ENCODE assay signal across 1 cellular context in genomic region chr9:5586391-5586802, GRCh38.
TF ChIP-seq lines count a peak whose summit lies in the region.

No MANE protein-coding gene starts in this region.

TF ChIP-seq in GM12878, 131 proteins besides CTCF, POLR2A, EP300 and RAD21 (continued from another document and continues in another):
- TF ChIP-seq ZBTB40 (IDR thresholded peaks at IDR 0.05; ENCODE audit: borderline replicate concordance) (no peak), NFXL1 (IDR thresholded peaks at IDR 0.05; ENCODE audit: borderline replicate concordance) (no peak), SREBF2 (IDR thresholded peaks at IDR 0.05; ENCODE audit: low read length) (no peak), ZNF274 (IDR thresholded peaks at IDR 0.05; ENCODE audit: insufficient read depth, insufficient read length) (no peak), ZBTB33 (IDR thresholded peaks at IDR 0.05) (no peak), RBBP5 (conservative IDR thresholded peaks at IDR 0.05) (no peak), ZNF687 (IDR thresholded peaks at IDR 0.05) (peak; percentile 71; the same call in 1 of the 2 replicates), SP1 (IDR thresholded peaks at IDR 0.05; ENCODE audit: low read depth, low read length) (no peak), TCF3 (IDR thresholded peaks at IDR 0.05; ENCODE audit: borderline replicate concordance, insufficient read depth, low read depth, low read length) (no peak), SREBF1 (IDR thresholded peaks at IDR 0.05; ENCODE audit: low read length) (no peak), MXI1 (IDR thresholded peaks at IDR 0.05; ENCODE audit: low read depth, low read length) (no peak), RCOR1 (conservative IDR thresholded peaks at IDR 0.05; ENCODE audit: low read depth, low read length) (no peak), BRCA1 (IDR thresholded peaks at IDR 0.05; ENCODE audit: low read depth, low read length) (no peak), ZNF207 (IDR thresholded peaks at IDR 0.05; ENCODE audit: borderline replicate concordance) (no peak), ZNF24 (IDR thresholded peaks at IDR 0.05) (no peak), NFYA (IDR thresholded peaks at IDR 0.05; ENCODE audit: borderline replicate concordance, low read depth, low read length) (no peak), IRF3 (IDR thresholded peaks at IDR 0.05) (no peak), PML (IDR thresholded peaks at IDR 0.05; ENCODE audit: low read length) (peak; percentile 71; the same call in 1 of the 2 replicates), HDGF (IDR thresholded peaks at IDR 0.05) (no peak), MEF2A (IDR thresholded peaks at IDR 0.05; ENCODE audit: insufficient read depth, low read depth, low read length) (no peak), MYB (IDR thresholded peaks at IDR 0.05; ENCODE audit: borderline replicate concordance, low read depth, low read length) (no peak), CHD1 (IDR thresholded peaks at IDR 0.05; ENCODE audit: low read depth, low read length) (no peak), MAX (IDR thresholded peaks at IDR 0.05; ENCODE audit: low read depth, low read length) (no peak), IKZF2 (IDR thresholded peaks at IDR 0.05) (peak; percentile 54 to 67; a peak in 3 of 4 replicates), MEF2B (IDR thresholded peaks at IDR 0.05; ENCODE audit: partially characterized antibody, poor library complexity, severe bottlenecking) (peak; percentile 32), PKNOX1 (IDR thresholded peaks at IDR 0.05) (peak; percentile 22; the same call in 1 of the 2 replicates), ZNF384 (IDR thresholded peaks at IDR 0.05; ENCODE audit: borderline replicate concordance, low read depth, low read length) (no peak), ZZZ3 (IDR thresholded peaks at IDR 0.05; ENCODE audit: control insufficient read depth, insufficient read length, low read depth) (no peak), CBX5 (IDR thresholded peaks at IDR 0.05; ENCODE audit: low read depth) (no peak), EZH2 (IDR thresholded peaks at IDR 0.05; ENCODE audit: borderline replicate concordance, control insufficient read depth, low read depth, low read length) (no peak), NR2C2 (IDR thresholded peaks at IDR 0.05; ENCODE audit: borderline replicate concordance, control insufficient read depth, insufficient read length, low read depth) (no peak), CHD4 (IDR thresholded peaks at IDR 0.05) (no peak), NBN (IDR thresholded peaks at IDR 0.05) (0 out of 2 replicates have a peak, but pooled peaks have one; percentile 36), POLR2AphosphoS2 (IDR thresholded peaks at IDR 0.05; ENCODE audit: low read depth, low read length) (no peak), ETV6 (conservative IDR thresholded peaks at IDR 0.05 in 1 of 2, IDR thresholded peaks at IDR 0.05 in 1 of 2; ENCODE audit: borderline replicate concordance in 1 of 2, low read depth in 1 of 2) (no peak), E4F1 (IDR thresholded peaks at IDR 0.05; ENCODE audit: borderline replicate concordance, partially characterized antibody) (no peak), JUND (IDR thresholded peaks at IDR 0.05; ENCODE audit: low read depth, low read length) (no peak), BCLAF1 (IDR thresholded peaks at IDR 0.05) (no peak), MTA3 (IDR thresholded peaks at IDR 0.05; ENCODE audit: borderline replicate concordance, low read length) (no peak), ZBTB4 (CRISPR knock-in tag; IDR thresholded peaks at IDR 0.05) (no peak)
